Comparison of ENCODE assay signal across 14 cellular contexts in the genomic region with DNA sequence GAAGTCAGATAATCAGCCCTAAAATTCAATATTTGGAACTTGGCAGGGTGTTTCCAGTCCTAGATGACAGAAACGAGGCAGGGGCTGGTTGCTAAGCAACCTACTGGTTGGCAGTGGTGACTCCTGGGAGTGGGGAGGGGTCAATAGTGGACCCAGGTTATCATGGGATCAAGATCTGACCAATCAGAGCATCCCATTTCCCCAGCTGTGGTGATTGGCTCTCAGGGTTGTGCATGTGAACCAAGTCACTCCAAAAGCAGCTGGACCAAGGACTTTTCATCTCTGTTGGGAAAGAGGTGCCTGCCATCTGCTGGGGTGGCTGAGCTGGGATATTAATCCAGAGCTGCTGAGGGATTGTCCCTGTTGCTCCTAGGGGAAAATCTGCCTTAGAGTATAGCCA.
DNase-seq lines count a peak whose midpoint lies in the region; ATAC-seq lines count a peak whose summit lies in the region.
"Had no signal": no experiment of that assay in that cellular context is flagged by ENCODE, and none has a peak within 500 bp of the region (broad histone marks: within the 10 kb centered on the region; RNA-seq: fewer than 3 reads in every experiment).

No MANE protein-coding gene starts in this region.

- ATAC-seq in GM21529 (IDR thresholded peaks at IDR 0.05; ENCODE audit: unreplicated experiment), result no peak

- in situ Hi-C loops in SK-MEL-5 (cut with HindIII; ENCODE audit: low pct_unique_long_range_greater_than_20kb, low sequenced_read_pairs), result no loop called here

- peak; percentile 11 for DNase-seq in EL
- DNase-seq in LHCN-M2 (ENCODE audit: low read depth), result peak; percentile 8
- peak; percentile 71 for DNase-seq in SK-MEL-5 (ENCODE audit: low read depth, low spot score)
- DNase-seq in iPS-NIHi11 (ENCODE audit: low spot score), result peak; percentile 67
- no peak for DNase-seq in MV-4-11 (lab: John Stamatoyannopoulos, UW)
- no peak for DNase-seq in NCI-H774 (lab: John Stamatoyannopoulos, UW)
- no peak for DNase-seq in stimulated activated CD4-positive, alpha-beta T cell treated with anti-CD3 and anti-CD28 coated beads, Interleukin-15, amount 100 ng/mL, for 24 hours
- DNase-seq: activated CD4-positive, alpha-beta memory T cell treated with anti-CD3 and anti-CD28 coated beads for 36 hours; activated naive CD4-positive, alpha-beta T cell treated with Interleukin-2 at 50 U/mL for 16 hours; caudate nucleus; NCI-H1092 treated with DMSO at 0.1 percent for 48 hours; stimulated activated CD4-positive, alpha-beta T cell treated with anti-CD3 and anti-CD28 coated beads, Interleukin-12 subunit alpha, Interleukin-12 subunit beta, amount 100 ng/mL, for 4 hours; T-helper 9 cell had no signal

Comparison
In these comparisons a context has a peak if more than half of its experiments do, and no peak if none do; other contexts are left out.
1. DNase-seq: peak in EL (single experiment), LHCN-M2 (single experiment), SK-MEL-5 (single experiment) and iPS-NIHi11 (single experiment); none in MV-4-11 (single experiment), NCI-H774 (single experiment) and stimulated activated CD4-positive, alpha-beta T cell treated with anti-CD3 and anti-CD28 coated beads, Interleukin-15, amount 100 ng/mL, for 24 hours (single experiment).